In genomic region chr7:157276091-157276561, GRCh38 we compare ENCODE assay signal across 19 cellular contexts.
DNase-seq lines count a peak whose midpoint lies in the region; ATAC-seq, FAIRE-seq and TF ChIP-seq lines count a peak whose summit lies in the region.
"Had no signal": no experiment of that assay in that cellular context is flagged by ENCODE, and none has a peak within 500 bp of the region (broad histone marks: within the 10 kb centered on the region; RNA-seq: fewer than 3 reads in every experiment).

No MANE protein-coding gene starts in this region.

- H3K9me3 ChIP-seq in IMR-90 (ENCODE audit: control insufficient read depth, insufficient read depth, low read length) (no peaks in the 10 kb centered on the region), endothelial cell of umbilical vein (replicated peaks; ENCODE audit: control insufficient read depth, insufficient read depth, low read length) (no peaks in the 10 kb centered on the region), spleen (no peaks in the 10 kb centered on the region)
- H3K9me3 ChIP-seq: colonic mucosa, uterus had no signal

- in situ Hi-C loops in IMR-90 (cut with MboI; ENCODE audit: low sequenced_read_pairs), result no loop called here

- H2BK20ac ChIP-seq in IMR-90 (ENCODE audit: low read depth, low read length), result peak overlapping the region; percentile 70; the same call in 1 of the 2 replicates

- H4K20me1 ChIP-seq in IMR-90 (ENCODE audit: insufficient read depth, low read length) (no peaks in the 10 kb centered on the region), endothelial cell of umbilical vein (replicated peaks; ENCODE audit: control insufficient read depth, extremely low read depth, insufficient read depth, low read length) (no peaks in the 10 kb centered on the region)

- no peak overlapping the region for H3K4me3 ChIP-seq in IMR-90 (ENCODE audit: insufficient read depth, low read depth, low read length)
- no peak overlapping the region for H3K4me3 ChIP-seq in endothelial cell of umbilical vein (replicated peaks in 1 of 3; ENCODE audit: insufficient read depth in 1 of 3, low read depth in 1 of 3, low read length in 3 of 3)
- no peak overlapping the region for H3K4me3 ChIP-seq in spleen
- H3K4me3 ChIP-seq: colonic mucosa, uterus had no signal

- no peak overlapping the region for H3K27ac ChIP-seq in IMR-90 (ENCODE audit: insufficient read depth, low read length)
- H3K27ac ChIP-seq in endothelial cell of umbilical vein (ENCODE audit: insufficient read depth, low read depth, low read length), result no peak overlapping the region
- no peak overlapping the region for H3K27ac ChIP-seq in spleen
- H3K27ac ChIP-seq: colonic mucosa, uterus had no signal

- H3K9ac ChIP-seq in IMR-90 (ENCODE audit: low read depth, low read length) (no peak overlapping the region), endothelial cell of umbilical vein (replicated peaks; ENCODE audit: extremely low read depth, insufficient read depth, low read length) (no peak overlapping the region)

- WGBS in IMR-90 (ENCODE audit: extremely low coverage in 2 of 2, insufficient read length in 1 of 2), 2 experiments, result 82% methylated on average over 2 of the region's 14 CpGs; no CpG with 5 or more reads in 1 of the 2 experiments
- 70 to 89% (median 81%) methylated on average over 5 to 14 of the region's 14 CpGs for WGBS in spleen, 5 donors

- ATAC-seq in IMR-90 (ENCODE audit: low read depth), result no peak
- no peak for ATAC-seq in activated CD4-positive, CD25-positive, alpha-beta regulatory T cell treated with anti-CD3 and anti-CD28 coated beads, Interleukin-2, amount 50 U/mL, for 24 hours

- no peak for TF ChIP-seq POLR2A in IMR-90 (IDR thresholded peaks at IDR 0.05; ENCODE audit: low read depth, low read length)
- TF ChIP-seq POLR2A in endothelial cell of umbilical vein (IDR thresholded peaks at IDR 0.05; ENCODE audit: low read depth, low read length), result no peak
- TF ChIP-seq POLR2A in spleen (IDR thresholded peaks at IDR 0.05), result no peak

- TF ChIP-seq CTCF in IMR-90 (conservative IDR thresholded peaks at IDR 0.05; ENCODE audit: low read depth, low read length), result no peak
- no peak for TF ChIP-seq CTCF in endothelial cell of umbilical vein (IDR thresholded peaks at IDR 0.05; ENCODE audit: extremely low read depth in 1 of 2, insufficient read depth in 1 of 2, low read depth in 1 of 2, low read length in 2 of 2)
- TF ChIP-seq CTCF in spleen (IDR thresholded peaks at IDR 0.05 in 8 of 11, conservative IDR thresholded peaks at IDR 0.05 in 3 of 11), result no peak

- FAIRE-seq in endothelial cell of umbilical vein (lab: Jason Lieb, UNC), result peak; percentile 8
- FAIRE-seq: RCC 7860, small intestine had no signal

- H3K9me1 ChIP-seq in IMR-90 (ENCODE audit: insufficient read depth, low read length) (peaks cover 13% of the 10 kb centered on the region), endothelial cell of umbilical vein (replicated peaks; ENCODE audit: control insufficient read depth, extremely low read depth, insufficient read depth, low read length) (no peaks in the 10 kb centered on the region)

- intact Hi-C loops in IMR-90 (cut with micrococcal nuclease) (loop anchor here (1.0 kb wide), 1 partner anchor 34 kb away; no protein-coding TSS in a partner anchor), endothelial cell of umbilical vein (cut with micrococcal nuclease) (loop anchor here (5.0 kb wide), 1 partner anchor 324 kb away; no protein-coding TSS in a partner anchor), spleen (cut with DNase I; ENCODE audit: low total_unique reads) (loop anchor here (10.0 kb wide), 1 partner anchor 301 kb away; no protein-coding TSS in a partner anchor)

- no peak overlapping the region for H3K56ac ChIP-seq in IMR-90 (ENCODE audit: extremely low read depth, insufficient read depth, low read length)

- peak overlapping the region in 1 of 2 experiments; percentile 88; a peak in 2 of 4 replicates for H4K8ac ChIP-seq in IMR-90 (ENCODE audit: low read depth in 2 of 2, low read length in 2 of 2)

- 0 out of 2 replicates have a peak, but pooled peaks cover under 1% of the 10 kb centered on the region for H3K36me3 ChIP-seq in IMR-90 (ENCODE audit: control insufficient read depth, insufficient read depth, low read length)
- H3K36me3 ChIP-seq in endothelial cell of umbilical vein (ENCODE audit: control insufficient read depth in 2 of 2, extremely low read depth in 1 of 2, insufficient read depth in 2 of 2, low read length in 2 of 2), result no peaks in the 10 kb centered on the region
- H3K36me3 ChIP-seq in spleen, result peaks cover 0 to 10% (median 2%) of the 10 kb centered on the region in 6 donors
- H3K36me3 ChIP-seq: colonic mucosa, uterus had no signal

- peak; percentile 59 for DNase-seq in activated effector memory CD4-positive, alpha-beta T cell treated with anti-CD3 and anti-CD28 coated beads, Interleukin-2, amount 50 U/mL, for 16 hours
- DNase-seq in activated effector memory CD4-positive, alpha-beta T cell treated with Interleukin-2 at 50 U/mL for 16 hours, result no peak
- DNase-seq in IMR-90 (no peak), endothelial cell of umbilical vein (ENCODE audit: low read depth, low spot score) (no peak), spleen (peak; percentile 73), hepatic stellate cell (ENCODE audit: low spot score) (no peak), amygdala (lab: John Stamatoyannopoulos, UW) (no peak)
- DNase-seq: ACHN; activated CD4-positive, alpha-beta T cell treated with anti-CD3 and anti-CD28 coated beads, Interleukin-2, amount 50 U/mL, for 48 hours; activated T-cell treated with anti-CD3 and anti-CD28 coated beads, Interleukin-2, amount 50 U/mL, for 24 hours; CD8-positive, alpha-beta T cell; colonic mucosa; NCI-H1092 treated with DMSO at 0.1 percent for 48 hours; NCI-H2081; small intestine; substantia nigra; uterus had no signal

- POLR2A ChIA-PET in IMR-90 (lab: Charles Lee; ENCODE audit: unreplicated experiment) (no interaction called here), endothelial cell of umbilical vein (lab: Charles Lee) (no interaction called here)

- no peak overlapping the region for H3K23ac ChIP-seq in IMR-90 (ENCODE audit: low read depth, low read length)

- peak overlapping the region; percentile 84 for H3K4ac ChIP-seq in IMR-90 (ENCODE audit: low read depth, low read length)

- H2BK15ac ChIP-seq in IMR-90 (ENCODE audit: low read depth, low read length), result no peak overlapping the region

- no peaks in the 10 kb centered on the region for H3K27me3 ChIP-seq in IMR-90 (ENCODE audit: control insufficient read depth, insufficient read depth, low read length)
- no peaks in the 10 kb centered on the region for H3K27me3 ChIP-seq in endothelial cell of umbilical vein (ENCODE audit: control insufficient read depth in 2 of 2, insufficient read depth in 2 of 2, low read length in 2 of 2)
- peaks cover 0 to 42% (median 17%) of the 10 kb centered on the region in 7 donors for H3K27me3 ChIP-seq in spleen (replicated peaks in 1 of 7)
- H3K27me3 ChIP-seq: colonic mucosa had no signal

- H3K79me1 ChIP-seq in IMR-90 (ENCODE audit: low read depth in 1 of 2, low read length in 2 of 2), result peaks cover 7 to 16% of the 10 kb centered on the region in 2 experiments; a peak in 3 of 4 replicates

- peak overlapping the region; percentile 71; the same call in 1 of the 2 replicates for H4K91ac ChIP-seq in IMR-90 (ENCODE audit: insufficient read depth, low read depth, low read length)

- H2AK9ac ChIP-seq in IMR-90 (replicated peaks; ENCODE audit: low read depth, low read length, poor library complexity), result peak overlapping the region; percentile 89

- H3K4me2 ChIP-seq in IMR-90 (ENCODE audit: low read depth, low read length) (no peak overlapping the region), endothelial cell of umbilical vein (ENCODE audit: insufficient read depth, low read length) (no peak overlapping the region)

- peak overlapping the region; percentile 8; the same call in 1 of the 2 replicates for H2BK120ac ChIP-seq in IMR-90 (ENCODE audit: low read depth, low read length)

- H3K14ac ChIP-seq in IMR-90 (replicated peaks; ENCODE audit: low read depth, low read length), result no peak overlapping the region

- no peaks in the 10 kb centered on the region for H3K79me2 ChIP-seq in endothelial cell of umbilical vein (ENCODE audit: control insufficient read depth, insufficient read depth, low read length)

- H4K5ac ChIP-seq in IMR-90 (ENCODE audit: low read depth, low read length), result no peak overlapping the region

- no peak overlapping the region for H3K18ac ChIP-seq in IMR-90 (ENCODE audit: low read depth, low read length)

- TF ChIP-seq RAD21 in IMR-90 (IDR thresholded peaks at IDR 0.05; ENCODE audit: low read length), result no peak

- H2AFZ ChIP-seq in IMR-90 (replicated peaks; ENCODE audit: low read length, poor library complexity), result peak overlapping the region; percentile 80
- H2AFZ ChIP-seq in endothelial cell of umbilical vein (ENCODE audit: low read depth, low read length), result no peak overlapping the region

- CTCF ChIA-PET in IMR-90 (lab: Yijun Ruan, JAX), result no interaction called here
- CTCF ChIA-PET in endothelial cell of umbilical vein (lab: Charles Lee), result interaction anchor here (3.3 kb wide), 1 partner anchor 63 kb away, joined by 30 read pairs; no protein-coding TSS in a partner anchor

- H3K4me1 ChIP-seq in IMR-90 (ENCODE audit: control insufficient read depth, insufficient read depth, low read length) (peaks cover 22% of the 10 kb centered on the region), endothelial cell of umbilical vein (ENCODE audit: control insufficient read depth, extremely low read depth, insufficient read depth, low read length) (peaks cover 22% of the 10 kb centered on the region), spleen (peaks cover 7 to 77% (median 39%) of the 10 kb centered on the region in 6 donors)

- dilution Hi-C loops in IMR-90 (cut with HindIII; ENCODE audit: low sequenced_read_pairs, unreplicated experiment) (no loop called here), endothelial cell of umbilical vein (cut with MboI; ENCODE audit: extremely low pct_ligation_motif_present, low sequenced_read_pairs) (no loop called here)

- peak overlapping the region; percentile 55 for H2BK5ac ChIP-seq in IMR-90 (ENCODE audit: low read depth, low read length, poor library complexity, severe bottlenecking)

- BruUV-seq in IMR-90 (replicated peaks; lab: Mats Ljungman, UMichigan), result no TSS peak
- BruUV-seq in endothelial cell of umbilical vein (replicated peaks; lab: Mats Ljungman, UMichigan), result no TSS peak

- peak overlapping the region; percentile 82 for H2AK5ac ChIP-seq in IMR-90 (ENCODE audit: low read depth, low read length)

TF ChIP-seq in IMR-90, 13 proteins besides CTCF, POLR2A, EP300 and RAD21:
- TF ChIP-seq FOS (IDR thresholded peaks at IDR 0.05; ENCODE audit: low read depth, low read length), result no peak
- TF ChIP-seq SMC3 (IDR thresholded peaks at IDR 0.05; ENCODE audit: low read depth, low read length), result no peak

TF ChIP-seq in endothelial cell of umbilical vein, 7 proteins besides CTCF, POLR2A, EP300 and RAD21 (continues in another document):
- TF ChIP-seq FOS (IDR thresholded peaks at IDR 0.05; ENCODE audit: borderline replicate concordance, insufficient read depth, low read length) (no peak), POLR2AphosphoS5 (IDR thresholded peaks at IDR 0.05; ENCODE audit: insufficient read depth, low read depth, low read length) (no peak), GATA2 (IDR thresholded peaks at IDR 0.05; ENCODE audit: insufficient read depth, insufficient read length, low read depth, low read length) (no peak), EZH2 (IDR thresholded peaks at IDR 0.05; ENCODE audit: borderline replicate concordance, low read depth, low read length, severe bottlenecking) (no peak), JUN (IDR thresholded peaks at IDR 0.05; ENCODE audit: borderline replicate concordance, insufficient read depth, insufficient read length, low read depth) (no peak)

Comparison
In these comparisons a context has a peak if more than half of its experiments do, and no peak if none do; other contexts are left out.
1. DNase-seq: peak in activated effector memory CD4-positive, alpha-beta T cell treated with anti-CD3 and anti-CD28 coated beads, Interleukin-2, amount 50 U/mL, for 16 hours (single experiment) and spleen (single experiment); none in activated effector memory CD4-positive, alpha-beta T cell treated with Interleukin-2 at 50 U/mL for 16 hours (single experiment), IMR-90 (single experiment), endothelial cell of umbilical vein (single experiment), hepatic stellate cell (single experiment) and amygdala (0 of 56).